10 cellular contexts compared by ENCODE assay signal in the genomic region with DNA sequence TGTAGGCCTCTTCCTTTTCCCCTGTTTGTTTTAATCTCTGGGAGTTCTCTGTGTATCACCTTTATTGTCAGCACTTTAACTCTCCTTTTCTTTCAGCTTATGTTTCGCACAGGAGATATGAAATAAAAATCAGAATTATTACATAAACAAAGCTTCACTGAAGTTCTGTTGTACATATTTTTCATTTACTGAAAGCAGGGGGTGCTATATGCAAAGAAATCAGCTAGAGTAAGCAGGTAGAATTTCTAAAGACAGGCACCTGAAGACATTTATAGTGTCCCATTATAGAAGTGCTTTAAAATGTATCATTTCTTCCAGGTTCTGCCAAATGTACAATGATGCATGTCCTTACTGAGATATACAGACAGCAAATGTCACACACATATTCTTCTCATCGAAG.
A peak's percentile ranks its signal among the peaks of the same experiment; 100 is the strongest.
DNase-seq lines count a peak whose midpoint lies in the region; ATAC-seq, FAIRE-seq and TF ChIP-seq lines count a peak whose summit lies in the region.
"Had no signal": no experiment of that assay in that cellular context is flagged by ENCODE, and none has a peak within 500 bp of the region (broad histone marks: within the 10 kb centered on the region; RNA-seq: fewer than 3 reads in every experiment).

No MANE protein-coding gene starts in this region.

- FAIRE-seq in endothelial cell of umbilical vein (lab: Jason Lieb, UNC) (no peak), RCC 7860 (lab: Jason Lieb, UNC) (no peak)

- H3K36me3 Mint-ChIP-seq in natural killer cell treated with Interleukin-12 subunit alpha and Interleukin-12 subunit beta and Interleukin-15 and Interleukin-18, amount 100 ng/mL, for 72 hours, result peaks cover 11% of the 10 kb centered on the region

- H3K27ac ChIP-seq in 22Rv1, result no peak overlapping the region
- no peak overlapping the region for H3K27ac ChIP-seq in KMS-11
- H3K27ac ChIP-seq in OCI-LY3 (ENCODE audit: low read length), result no peak overlapping the region
- no peak overlapping the region for H3K27ac ChIP-seq in endothelial cell of umbilical vein (ENCODE audit: insufficient read depth, low read depth, low read length)
- H3K27ac ChIP-seq: gastrocnemius medialis had no signal

- H3K9ac ChIP-seq in KMS-11 (no peak overlapping the region), OCI-LY3 (ENCODE audit: low read length) (no peak overlapping the region), endothelial cell of umbilical vein (replicated peaks; ENCODE audit: extremely low read depth, insufficient read depth, low read length) (no peak overlapping the region)

- intact Hi-C loops in endothelial cell of umbilical vein (cut with micrococcal nuclease), result no loop called here

- dilution Hi-C loops in endothelial cell of umbilical vein (cut with MboI; ENCODE audit: extremely low pct_ligation_motif_present, low sequenced_read_pairs), result no loop called here

- no peak for ATAC-seq in natural killer cell treated with Interleukin-12 subunit alpha and Interleukin-12 subunit beta and Interleukin-15 and Interleukin-18, amount 100 ng/mL, for 72 hours
- ATAC-seq in GM21515 (IDR thresholded peaks at IDR 0.05; ENCODE audit: unreplicated experiment), result no peak
- ATAC-seq: gastrocnemius medialis had no signal

- no peak for TF ChIP-seq POLR2A in endothelial cell of umbilical vein (IDR thresholded peaks at IDR 0.05; ENCODE audit: low read depth, low read length)

- BruUV-seq in endothelial cell of umbilical vein (replicated peaks; lab: Mats Ljungman, UMichigan), result no TSS peak

- H3K9me1 ChIP-seq in endothelial cell of umbilical vein (replicated peaks; ENCODE audit: control insufficient read depth, extremely low read depth, insufficient read depth, low read length), result no peaks in the 10 kb centered on the region

- H3K4me3 Mint-ChIP-seq in natural killer cell treated with Interleukin-12 subunit alpha and Interleukin-12 subunit beta and Interleukin-15 and Interleukin-18, amount 100 ng/mL, for 72 hours, result no peak overlapping the region

- CTCF ChIA-PET in endothelial cell of umbilical vein (lab: Charles Lee), result interaction anchor here (0.8 to 1.7 kb wide), 13 partner anchors 9 to 1369 kb away, joined by 3 to 10 read pairs (median 3); no protein-coding TSS in a partner anchor

- H3K4me1 ChIP-seq in KMS-11 (ENCODE audit: low read depth, poor library complexity, severe bottlenecking) (no peaks in the 10 kb centered on the region), OCI-LY3 (ENCODE audit: low read length) (peaks cover 9% of the 10 kb centered on the region), endothelial cell of umbilical vein (ENCODE audit: control insufficient read depth, extremely low read depth, insufficient read depth, low read length) (no peaks in the 10 kb centered on the region)
- H3K4me1 ChIP-seq: gastrocnemius medialis had no signal

- H4K20me1 ChIP-seq in KMS-11 (ENCODE audit: insufficient read depth) (no peaks in the 10 kb centered on the region), OCI-LY3 (ENCODE audit: insufficient read depth, low read length) (no peaks in the 10 kb centered on the region; the same call in 1 of the 2 replicates), endothelial cell of umbilical vein (replicated peaks; ENCODE audit: control insufficient read depth, extremely low read depth, insufficient read depth, low read length) (no peaks in the 10 kb centered on the region)

- no peaks in the 10 kb centered on the region for H3K27me3 ChIP-seq in KMS-11 (ENCODE audit: insufficient read depth, low read depth)
- H3K27me3 ChIP-seq in OCI-LY3 (ENCODE audit: low read depth, low read length), result no peaks in the 10 kb centered on the region
- H3K27me3 ChIP-seq in endothelial cell of umbilical vein (ENCODE audit: control insufficient read depth in 2 of 2, insufficient read depth in 2 of 2, low read length in 2 of 2), result no peaks in the 10 kb centered on the region
- H3K27me3 ChIP-seq: gastrocnemius medialis had no signal

- H3K9me3 Mint-ChIP-seq in natural killer cell treated with Interleukin-12 subunit alpha and Interleukin-12 subunit beta and Interleukin-15 and Interleukin-18, amount 100 ng/mL, for 72 hours, result peaks cover 13% of the 10 kb centered on the region

- no peaks in the 10 kb centered on the region for H3K4me1 Mint-ChIP-seq in natural killer cell treated with Interleukin-12 subunit alpha and Interleukin-12 subunit beta and Interleukin-15 and Interleukin-18, amount 100 ng/mL, for 72 hours (ENCODE audit: low read depth in 2 of 2)

- peak; percentile 67 for TF ChIP-seq CTCF in 22Rv1 (IDR thresholded peaks at IDR 0.05)
- TF ChIP-seq CTCF in KMS-11 (conservative IDR thresholded peaks at IDR 0.05; ENCODE audit: low read depth, low read length), result peak; percentile 46; the same call in 1 of the 2 replicates
- peak; percentile 59 for TF ChIP-seq CTCF in OCI-LY3 (IDR thresholded peaks at IDR 0.05; ENCODE audit: low read depth, low read length)
- no peak for TF ChIP-seq CTCF in endothelial cell of umbilical vein (IDR thresholded peaks at IDR 0.05; ENCODE audit: extremely low read depth in 1 of 2, insufficient read depth in 1 of 2, low read depth in 1 of 2, low read length in 2 of 2)

- no peaks in the 10 kb centered on the region for H3K36me3 ChIP-seq in KMS-11 (ENCODE audit: insufficient read depth)
- H3K36me3 ChIP-seq in OCI-LY3 (replicated peaks; ENCODE audit: low read depth, low read length), result no peaks in the 10 kb centered on the region
- H3K36me3 ChIP-seq in endothelial cell of umbilical vein (ENCODE audit: control insufficient read depth in 2 of 2, extremely low read depth in 1 of 2, insufficient read depth in 2 of 2, low read length in 2 of 2), result no peaks in the 10 kb centered on the region
- H3K36me3 ChIP-seq: gastrocnemius medialis had no signal

- H3K9me3 ChIP-seq in OCI-LY3 (ENCODE audit: insufficient read depth, low read length) (no peaks in the 10 kb centered on the region), endothelial cell of umbilical vein (replicated peaks; ENCODE audit: control insufficient read depth, insufficient read depth, low read length) (no peaks in the 10 kb centered on the region)
- H3K9me3 ChIP-seq: gastrocnemius medialis had no signal

- no peak overlapping the region for H3K4me3 ChIP-seq in KMS-11 (IDR thresholded peaks at IDR 0.05; ENCODE audit: insufficient read depth, low read depth, low read length)
- no peak overlapping the region for H3K4me3 ChIP-seq in OCI-LY3 (ENCODE audit: low read length)
- no peak overlapping the region for H3K4me3 ChIP-seq in endothelial cell of umbilical vein (replicated peaks in 1 of 3; ENCODE audit: insufficient read depth in 1 of 3, low read depth in 1 of 3, low read length in 3 of 3)
- H3K4me3 ChIP-seq: gastrocnemius medialis had no signal

- H3K79me2 ChIP-seq in KMS-11 (ENCODE audit: insufficient read depth, low read depth) (no peaks in the 10 kb centered on the region), OCI-LY3 (ENCODE audit: low read length) (no peaks in the 10 kb centered on the region), endothelial cell of umbilical vein (ENCODE audit: control insufficient read depth, insufficient read depth, low read length) (no peaks in the 10 kb centered on the region)

- POLR2A ChIA-PET in endothelial cell of umbilical vein (lab: Charles Lee), result no interaction called here

- no peak overlapping the region for H2AFZ ChIP-seq in KMS-11 (ENCODE audit: low read depth)
- no peak overlapping the region for H2AFZ ChIP-seq in OCI-LY3 (ENCODE audit: low read depth, low read length)
- no peak overlapping the region for H2AFZ ChIP-seq in endothelial cell of umbilical vein (ENCODE audit: low read depth, low read length)

- DNase-seq in endothelial cell of umbilical vein (ENCODE audit: low read depth, low spot score) (peak; percentile 24), RCC 7860 (ENCODE audit: low spot score) (no peak), UCSD-AML1 (lab: John Stamatoyannopoulos, UW; ENCODE audit: unreplicated experiment) (no peak)
- DNase-seq in natural killer cell treated with Interleukin-12 subunit alpha and Interleukin-12 subunit beta and Interleukin-15 and Interleukin-18, amount 100 ng/mL, for 72 hours (ENCODE audit: low spot score), result no peak
- DNase-seq: activated CD4-positive, CD25-positive, alpha-beta regulatory T cell; gastrocnemius medialis had no signal

- H3K27me3 Mint-ChIP-seq in natural killer cell treated with Interleukin-12 subunit alpha and Interleukin-12 subunit beta and Interleukin-15 and Interleukin-18, amount 100 ng/mL, for 72 hours, result no peaks in the 10 kb centered on the region

- H3K4me2 ChIP-seq in KMS-11, result no peak overlapping the region
- no peak overlapping the region for H3K4me2 ChIP-seq in OCI-LY3 (ENCODE audit: low read length)
- no peak overlapping the region for H3K4me2 ChIP-seq in endothelial cell of umbilical vein (ENCODE audit: insufficient read depth, low read length)

- no peak overlapping the region for H3K27ac Mint-ChIP-seq in natural killer cell treated with Interleukin-12 subunit alpha and Interleukin-12 subunit beta and Interleukin-15 and Interleukin-18, amount 100 ng/mL, for 72 hours

TF ChIP-seq in endothelial cell of umbilical vein, 7 proteins besides CTCF, POLR2A, EP300 and RAD21:
- TF ChIP-seq GATA2 (IDR thresholded peaks at IDR 0.05; ENCODE audit: insufficient read depth, insufficient read length, low read depth, low read length), result no peak
- TF ChIP-seq EZH2 (IDR thresholded peaks at IDR 0.05; ENCODE audit: borderline replicate concordance, low read depth, low read length, severe bottlenecking), result no peak
- no peak for TF ChIP-seq JUN (IDR thresholded peaks at IDR 0.05; ENCODE audit: borderline replicate concordance, insufficient read depth, insufficient read length, low read depth)
- TF ChIP-seq POLR2AphosphoS5 (IDR thresholded peaks at IDR 0.05; ENCODE audit: insufficient read depth, low read depth, low read length), result no peak
- no peak for TF ChIP-seq FOS (IDR thresholded peaks at IDR 0.05; ENCODE audit: borderline replicate concordance, insufficient read depth, low read length)
- TF ChIP-seq MYC (IDR thresholded peaks at IDR 0.05; ENCODE audit: low read depth, low read length), result no peak
- TF ChIP-seq, protein P1, sequence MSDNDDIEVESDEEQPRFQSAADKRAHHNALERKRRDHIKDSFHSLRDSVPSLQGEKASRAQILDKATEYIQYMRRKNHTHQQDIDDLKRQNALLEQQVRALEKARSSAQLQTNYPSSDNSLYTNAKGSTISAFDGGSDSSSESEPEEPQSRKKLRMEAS (IDR thresholded peaks at IDR 0.05; ENCODE audit: insufficient read depth, insufficient read length), result no peak

Comparison
In these comparisons a context has a peak if more than half of its experiments do, and no peak if none do; other contexts are left out.
1. CTCF ChIP-seq: peak in 22Rv1 (single experiment), KMS-11 (single experiment) and OCI-LY3 (single experiment); none in endothelial cell of umbilical vein (0 of 2).